Comparison of ENCODE assay signal across 9 cellular contexts in the genomic region with DNA sequence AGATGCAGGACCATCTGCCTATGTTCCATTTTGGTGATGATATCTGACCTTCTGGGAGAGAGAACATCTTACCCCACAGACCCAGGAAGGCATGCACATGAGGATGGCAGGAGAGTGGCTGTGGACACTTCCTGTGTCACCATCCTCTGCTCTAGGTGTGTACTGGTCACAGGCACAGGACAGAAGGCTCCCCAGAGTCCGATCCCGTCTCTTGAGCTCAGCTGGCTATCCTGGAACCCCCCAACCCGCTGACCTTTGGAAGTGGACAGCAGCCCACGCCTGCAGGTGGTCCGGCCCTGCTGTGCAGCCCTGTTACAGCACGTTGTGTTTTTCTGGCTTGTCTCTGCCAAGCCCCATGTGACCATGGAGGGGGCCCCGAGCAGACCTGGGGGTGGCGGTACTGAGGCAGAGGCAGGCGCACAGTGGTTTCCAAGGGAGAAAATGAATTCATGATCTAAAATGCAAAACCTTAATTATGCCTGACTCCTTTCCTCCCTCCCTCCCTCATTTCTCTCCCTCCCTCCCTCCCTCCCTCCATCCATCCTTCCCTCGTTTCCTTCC.
"Had no signal": no experiment of that assay in that cellular context is flagged by ENCODE, and none has a peak within 500 bp of the region (broad histone marks: within the 10 kb centered on the region; RNA-seq: fewer than 3 reads in every experiment).

No MANE protein-coding gene starts in this region.

- H3K4me3 ChIP-seq: ovary, testis had no signal

- DNase-seq: activated CD4-positive, alpha-beta T cell treated with anti-CD3 and anti-CD28 coated beads, Interleukin-2, amount 50 U/mL, for 1 hour; central memory CD4-positive, alpha-beta T cell; erythroblast; left ventricle myocardium superior; mesenchymal stem cell; ovary; stimulated activated CD4-positive, alpha-beta T cell treated with anti-CD3 and anti-CD28 coated beads, Interleukin-2, amount 100 ng/mL, for 48 hours; testis had no signal

- H3K27me3 ChIP-seq: ovary, testis had no signal

- H3K9me3 ChIP-seq: ovary, testis had no signal

- H3K4me1 ChIP-seq: testis had no signal

- H3K27ac ChIP-seq: ovary, testis had no signal

- ATAC-seq: left ventricle myocardium superior had no signal

- H3K36me3 ChIP-seq: ovary had no signal

- FAIRE-seq: keratinocyte had no signal
